Comparison of ENCODE assay signal across 15 cellular contexts in the genomic region with DNA sequence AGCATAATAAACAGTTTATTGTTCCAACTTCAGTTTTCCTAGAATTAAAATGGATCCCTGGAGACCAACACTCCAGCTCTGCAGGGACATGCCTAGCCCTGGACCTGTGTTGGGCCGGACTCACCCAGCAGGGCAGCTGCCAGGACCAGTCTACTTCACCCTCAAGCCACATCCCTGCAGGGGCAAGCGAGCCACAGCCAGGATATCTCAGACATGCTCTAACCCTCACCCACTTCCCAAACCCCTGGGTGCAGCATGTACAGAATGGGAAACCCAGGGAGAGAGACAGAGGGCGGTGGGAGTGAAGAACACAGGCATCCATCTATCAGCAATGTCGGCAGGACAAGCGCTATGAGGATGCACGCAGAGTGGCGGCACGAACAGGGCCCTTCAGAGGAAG.
DNase-seq lines count a peak whose midpoint lies in the region; ATAC-seq and TF ChIP-seq lines count a peak whose summit lies in the region.
"Had no signal": no experiment of that assay in that cellular context is flagged by ENCODE, and none has a peak within 500 bp of the region (broad histone marks: within the 10 kb centered on the region; RNA-seq: fewer than 3 reads in every experiment).

No MANE protein-coding gene starts in this region.

- peaks cover 82% of the 10 kb centered on the region for H3K4me1 Mint-ChIP-seq in activated CD4-positive, alpha-beta T cell treated with anti-CD3 and anti-CD28 coated beads, Interleukin-2, amount 10 ng/mL, durations not matched to agents 24 days and 14 days
- H3K4me1 Mint-ChIP-seq in activated naive CD8-positive, alpha-beta T cell treated with anti-CD3 and anti-CD28 coated beads for 36 hours = peaks cover 81% of the 10 kb centered on the region

- TF ChIP-seq CTCF in sigmoid colon (IDR thresholded peaks at IDR 0.05) = no peak

- no peaks in the 10 kb centered on the region for H3K36me3 ChIP-seq in sigmoid colon

- no peak overlapping the region for H3K4me3 Mint-ChIP-seq in activated CD4-positive, alpha-beta T cell treated with anti-CD3 and anti-CD28 coated beads, Interleukin-2, amount 10 ng/mL, durations not matched to agents 24 days and 14 days
- no peak overlapping the region for H3K4me3 Mint-ChIP-seq in activated naive CD8-positive, alpha-beta T cell treated with anti-CD3 and anti-CD28 coated beads for 36 hours

- no peaks in the 10 kb centered on the region for H3K27me3 ChIP-seq in sigmoid colon

- peaks cover 78% of the 10 kb centered on the region for H3K36me3 Mint-ChIP-seq in activated CD4-positive, alpha-beta T cell treated with anti-CD3 and anti-CD28 coated beads, Interleukin-2, amount 10 ng/mL, durations not matched to agents 24 days and 14 days (ENCODE audit: low read depth)
- peaks cover 98% of the 10 kb centered on the region for H3K36me3 Mint-ChIP-seq in activated naive CD8-positive, alpha-beta T cell treated with anti-CD3 and anti-CD28 coated beads for 36 hours

- H3K27ac Mint-ChIP-seq in activated CD4-positive, alpha-beta T cell treated with anti-CD3 and anti-CD28 coated beads, Interleukin-2, amount 10 ng/mL, durations not matched to agents 24 days and 14 days = peak overlapping the region; percentile 45
- H3K27ac Mint-ChIP-seq in activated naive CD8-positive, alpha-beta T cell treated with anti-CD3 and anti-CD28 coated beads for 36 hours = peak overlapping the region; percentile 20

- H3K4me3 ChIP-seq in sigmoid colon = no peak overlapping the region
- H3K4me3 ChIP-seq: GM12878 had no signal

- no peak for TF ChIP-seq EP300 in sigmoid colon (IDR thresholded peaks at IDR 0.05)

- WGBS in sigmoid colon, 2 donors = 93 to 97% methylated on average over 8 of the region's 8 CpGs

- intact Hi-C loops in activated CD4-positive, alpha-beta T cell treated with anti-CD3 and anti-CD28 coated beads, Interleukin-2, amount 10 ng/mL, durations not matched to agents 24 days and 14 days (cut with micrococcal nuclease) = loop anchor here (5.0 kb wide), 2 partner anchors 72 to 568 kb away; no protein-coding TSS in a partner anchor
- intact Hi-C loops in sigmoid colon (cut with DNase I) = no loop called here

- no peaks in the 10 kb centered on the region for H3K4me1 ChIP-seq in sigmoid colon

- DNase-seq in activated CD4-positive, alpha-beta T cell treated with anti-CD3 and anti-CD28 coated beads, Interleukin-2, amount 10 ng/mL, durations not matched to agents 24 days and 14 days = no peak
- no peak for DNase-seq in activated CD4-positive, alpha-beta T cell treated with anti-CD3 and anti-CD28 coated beads for 4 hours
- peak; percentile 46 for DNase-seq in NCI-H69 (lab: John Stamatoyannopoulos, UW)
- DNase-seq in activated naive CD8-positive, alpha-beta T cell treated with anti-CD3 and anti-CD28 coated beads for 36 hours = no peak
- DNase-seq in sigmoid colon = peak; percentile 50
- DNase-seq in stimulated activated CD4-positive, alpha-beta T cell treated with anti-CD3 and anti-CD28 coated beads, Interleukin-2, amount 100 ng/mL, for 24 hours = no peak
- DNase-seq in hypothalamus (lab: John Stamatoyannopoulos, UW) = no peak
- DNase-seq: Calu3; CD4-positive, CD25-positive, alpha-beta regulatory T cell; HCEC 1CT; NCI-H1417; NCI-H2171 treated with DMSO at 0.1 percent for 48 hours; NCI-H82 had no signal

- no peaks in the 10 kb centered on the region for H3K27me3 Mint-ChIP-seq in activated CD4-positive, alpha-beta T cell treated with anti-CD3 and anti-CD28 coated beads, Interleukin-2, amount 10 ng/mL, durations not matched to agents 24 days and 14 days
- no peaks in the 10 kb centered on the region for H3K27me3 Mint-ChIP-seq in activated naive CD8-positive, alpha-beta T cell treated with anti-CD3 and anti-CD28 coated beads for 36 hours
- H3K27me3 Mint-ChIP-seq: CD4-positive, CD25-positive, alpha-beta regulatory T cell had no signal

- no peak for TF ChIP-seq POLR2A in sigmoid colon (IDR thresholded peaks at IDR 0.05)

- no peaks in the 10 kb centered on the region for H3K9me3 ChIP-seq in sigmoid colon

- no peak for ATAC-seq in GM18909 (IDR thresholded peaks at IDR 0.05; ENCODE audit: poor library complexity, unreplicated experiment)
- ATAC-seq: GM12878 had no signal

- no peaks in the 10 kb centered on the region for H3K9me3 Mint-ChIP-seq in activated CD4-positive, alpha-beta T cell treated with anti-CD3 and anti-CD28 coated beads, Interleukin-2, amount 10 ng/mL, durations not matched to agents 24 days and 14 days
- H3K9me3 Mint-ChIP-seq in activated naive CD8-positive, alpha-beta T cell treated with anti-CD3 and anti-CD28 coated beads for 36 hours = peaks cover 32% of the 10 kb centered on the region

- no peak overlapping the region for H3K27ac ChIP-seq in sigmoid colon

Comparison
In these comparisons a context has a peak if more than half of its experiments do, and no peak if none do; other contexts are left out.
1. DNase-seq: peak in NCI-H69 (single experiment) and sigmoid colon (single experiment); none in activated CD4-positive, alpha-beta T cell treated with anti-CD3 and anti-CD28 coated beads, Interleukin-2, amount 10 ng/mL, durations not matched to agents 24 days and 14 days (single experiment), activated CD4-positive, alpha-beta T cell treated with anti-CD3 and anti-CD28 coated beads for 4 hours (0 of 2), activated naive CD8-positive, alpha-beta T cell treated with anti-CD3 and anti-CD28 coated beads for 36 hours (single experiment), stimulated activated CD4-positive, alpha-beta T cell treated with anti-CD3 and anti-CD28 coated beads, Interleukin-2, amount 100 ng/mL, for 24 hours (0 of 2) and hypothalamus (0 of 51).